Comparison of ENCODE assay signal across 8 cellular contexts in the genomic region with DNA sequence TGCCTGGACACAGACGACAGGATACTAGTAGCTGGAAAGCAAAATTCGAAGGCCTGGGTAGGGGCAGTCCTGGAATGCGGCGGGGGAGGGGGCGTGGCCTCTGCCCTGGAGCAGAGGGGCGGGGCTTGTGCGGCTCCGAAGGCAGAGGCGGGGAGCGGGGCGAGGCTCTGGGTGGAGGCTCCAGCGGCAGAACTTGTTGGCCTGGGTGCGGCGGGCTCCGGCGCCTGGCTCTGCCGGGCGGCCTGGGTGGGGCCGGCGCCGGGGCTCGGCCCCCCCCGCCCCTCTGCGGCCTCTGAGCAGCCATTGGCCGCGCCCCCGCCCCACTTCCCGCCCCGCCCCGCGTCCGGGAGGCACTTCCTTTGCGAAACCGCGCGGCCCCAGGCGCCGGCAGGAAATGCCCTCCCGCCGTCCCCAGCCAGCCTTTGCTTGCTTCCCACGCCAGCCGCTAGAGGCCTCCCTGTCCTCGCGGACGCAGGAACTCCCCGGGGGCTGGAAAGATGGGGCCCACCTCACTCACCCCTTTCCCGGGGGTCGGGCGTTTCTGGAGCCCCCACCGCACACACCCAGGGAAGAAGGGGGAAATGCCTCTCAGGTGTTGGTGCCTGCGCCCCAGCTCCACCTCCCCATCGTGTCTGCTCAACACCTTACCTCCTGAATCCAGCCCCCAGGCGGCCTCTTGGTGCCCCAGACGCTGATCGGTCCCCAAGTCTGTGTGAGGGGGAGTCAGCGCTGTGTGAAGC. TPM values are rescaled to one million over a fixed set of nuclear protein-coding genes. Genes with fewer than 3 reads are reported as not detected.
A peak's percentile ranks its signal among the peaks of the same experiment; 100 is the strongest.
DNase-seq lines count a peak whose midpoint lies in the region; ATAC-seq and TF ChIP-seq lines count a peak whose summit lies in the region.

No MANE protein-coding gene starts in this region.

- peak overlapping the region; percentile 85; the same call in 1 of the 2 replicates for H2AFZ ChIP-seq in SK-N-SH (ENCODE audit: low read depth)

- DNase-seq in NCI-H1092 treated with DMSO at 0.1 percent for 48 hours (lab: John Stamatoyannopoulos, UW) (peak; percentile 87), SK-N-SH (peak; percentile 97), glutamatergic neuron (peak; percentile 98), ovary (peak; percentile 97 to 99 (median 98))
- peak; percentile 87 to 93 for DNase-seq in activated naive CD4-positive, alpha-beta T cell treated with anti-CD3 and anti-CD28 coated beads, Interleukin-2, amount 50 U/mL, for 72 hours (ENCODE audit: low spot score in 2 of 2)

- no peaks in the 10 kb centered on the region for H3K36me3 Mint-ChIP-seq in activated naive CD4-positive, alpha-beta T cell treated with anti-CD3 and anti-CD28 coated beads, Interleukin-2, amount 50 U/mL, for 72 hours
- H3K36me3 Mint-ChIP-seq in glutamatergic neuron (ENCODE audit: unreplicated experiment) = no peaks in the 10 kb centered on the region

- H3K27me3 Mint-ChIP-seq in glutamatergic neuron (ENCODE audit: unreplicated experiment) = peaks cover 13% of the 10 kb centered on the region

- WGBS in SK-N-SH (ENCODE audit: low lambda C conversion rate) = 6% methylated on average over 19 of the region's 56 CpGs
- WGBS in ovary, 3 donors = 0 to 1% (median 1%) methylated on average over 27 to 56 of the region's 56 CpGs
- 1% methylated on average over 56 of the region's 56 CpGs for WGBS in thymus

- CTCF ChIA-PET in SK-N-SH (lab: Yijun Ruan, JAX) = interaction anchor here (0.8 to 3.1 kb wide), 11 partner anchors 10 to 293 kb away, joined by 3 to 18 read pairs (median 3); no protein-coding TSS in a partner anchor

- no peak for TF ChIP-seq POLR2A in ovary (IDR thresholded peaks at IDR 0.05)

- peaks cover 10 to 20% of the 10 kb centered on the region in 2 experiments; a peak in 2 of 4 replicates for H3K4me1 ChIP-seq in SK-N-SH (ENCODE audit: control insufficient read depth in 1 of 2, insufficient read depth in 2 of 2, low read depth in 1 of 2, low read length in 1 of 2)
- peaks cover 5% of the 10 kb centered on the region for H3K4me1 ChIP-seq in ovary (ENCODE audit: insufficient read depth)
- peaks cover 16% of the 10 kb centered on the region for H3K4me1 ChIP-seq in thymus (ENCODE audit: control insufficient read depth, insufficient read depth, low read length)

- H4K20me1 ChIP-seq in SK-N-SH (ENCODE audit: insufficient read depth) = peaks cover 1% of the 10 kb centered on the region; the same call in 1 of the 2 replicates

- peaks cover 15% of the 10 kb centered on the region for H3K79me2 ChIP-seq in SK-N-SH (ENCODE audit: insufficient read depth)

- peaks cover 18% of the 10 kb centered on the region for H3K4me1 Mint-ChIP-seq in glutamatergic neuron (ENCODE audit: low read depth, unreplicated experiment)

- ATAC-seq in HG02642 (IDR thresholded peaks at IDR 0.05; ENCODE audit: poor library complexity, unreplicated experiment) = peak; percentile 87
- ATAC-seq in activated naive CD4-positive, alpha-beta T cell treated with anti-CD3 and anti-CD28 coated beads, Interleukin-2, amount 50 U/mL, for 72 hours = peak; percentile 83 to 90

- H3K27ac Mint-ChIP-seq in activated naive CD4-positive, alpha-beta T cell treated with anti-CD3 and anti-CD28 coated beads, Interleukin-2, amount 50 U/mL, for 72 hours = peak overlapping the region; percentile 82 to 90
- H3K27ac Mint-ChIP-seq in glutamatergic neuron (ENCODE audit: unreplicated experiment) = peak overlapping the region; percentile 86

- peak; percentile 80 for TF ChIP-seq RAD21 in SK-N-SH (IDR thresholded peaks at IDR 0.05; ENCODE audit: low read length)

- peaks cover 15% of the 10 kb centered on the region for H3F3A ChIP-seq in SK-N-SH (replicated peaks; ENCODE audit: insufficient read depth)

- peak overlapping the region; percentile 86 for H3K4me3 Mint-ChIP-seq in glutamatergic neuron (ENCODE audit: unreplicated experiment)

- H3K9ac ChIP-seq in SK-N-SH = peak overlapping the region; percentile 63

- H3K36me3 ChIP-seq in SK-N-SH (replicated peaks in 1 of 2; ENCODE audit: control insufficient read depth in 1 of 2, insufficient read depth in 2 of 2, low read length in 1 of 2) (peaks cover 0 to 33% of the 10 kb centered on the region in 2 experiments), ovary (no peaks in the 10 kb centered on the region), thymus (ENCODE audit: control insufficient read depth, insufficient read depth) (peaks cover 29% of the 10 kb centered on the region)

- POLR2A ChIA-PET in SK-N-SH (lab: Yijun Ruan, JAX) = interaction anchor here (1.0 to 1.2 kb wide), 2 partner anchors 9 to 266 kb away, joined by 3 read pairs; a partner anchor contains a TSS

- intact Hi-C loops in ovary (cut with DNase I) = loop anchor here in 3 of 4 donors (2.0 to 10.0 kb wide), 4 partner anchors 58 to 248 kb away; a partner anchor contains a TSS

- no peaks in the 10 kb centered on the region for H3K27me3 ChIP-seq in SK-N-SH (ENCODE audit: insufficient read depth)
- H3K27me3 ChIP-seq in ovary = no peaks in the 10 kb centered on the region
- no peaks in the 10 kb centered on the region for H3K27me3 ChIP-seq in thymus (ENCODE audit: control insufficient read depth, insufficient read depth)

- H3K27ac ChIP-seq in SK-N-SH (ENCODE audit: low read depth in 2 of 2, low read length in 1 of 2) (peak overlapping the region; percentile 71 to 93), ovary (peak overlapping the region; percentile 64 to 95), thymus (ENCODE audit: low read depth) (peak overlapping the region; percentile 80)

- no peak; a peak in 1 of 4 replicates for TF ChIP-seq EP300 in SK-N-SH (IDR thresholded peaks at IDR 0.05; ENCODE audit: borderline replicate concordance in 1 of 2, low read depth in 1 of 2, low read length in 1 of 2)
- no peak for TF ChIP-seq EP300 in ovary (IDR thresholded peaks at IDR 0.05)

- H3K4me3 ChIP-seq in SK-N-SH (ENCODE audit: low read depth in 2 of 2, low read length in 1 of 2) = peak overlapping the region; percentile 48 to 58
- H3K4me3 ChIP-seq in ovary = peak overlapping the region; percentile 45
- H3K4me3 ChIP-seq in thymus (ENCODE audit: low read length) = peak overlapping the region; percentile 56

- no peaks in the 10 kb centered on the region for H3K9me3 Mint-ChIP-seq in activated naive CD4-positive, alpha-beta T cell treated with anti-CD3 and anti-CD28 coated beads, Interleukin-2, amount 50 U/mL, for 72 hours
- peaks cover 5% of the 10 kb centered on the region for H3K9me3 Mint-ChIP-seq in glutamatergic neuron (ENCODE audit: unreplicated experiment)

- TF ChIP-seq CTCF in GM12872 (IDR thresholded peaks at IDR 0.05; ENCODE audit: insufficient read depth, low read depth, low read length) = peak; percentile 81
- peak; percentile 78 for TF ChIP-seq CTCF in SK-N-SH (IDR thresholded peaks at IDR 0.05)
- peak; percentile 62 for TF ChIP-seq CTCF in glutamatergic neuron (IDR thresholded peaks at IDR 0.05; ENCODE audit: partially characterized antibody, unreplicated experiment)
- TF ChIP-seq CTCF in ovary (IDR thresholded peaks at IDR 0.05) = peak; percentile 86 to 91 (median 88)

- H3K4me2 ChIP-seq in SK-N-SH = peak overlapping the region; percentile 93

- H3K9me3 ChIP-seq in SK-N-SH (no peaks in the 10 kb centered on the region), ovary (no peaks in the 10 kb centered on the region), thymus (ENCODE audit: control insufficient read depth) (no peaks in the 10 kb centered on the region)

- no peaks in the 10 kb centered on the region for H3K9me2 ChIP-seq in SK-N-SH

TF ChIP-seq in SK-N-SH, 30 proteins besides CTCF, POLR2A, EP300 and RAD21 (continues in another document):
- TF ChIP-seq TAF1 (IDR thresholded peaks at IDR 0.05; ENCODE audit: borderline replicate concordance, low read depth, low read length) (no peak), RXRA (IDR thresholded peaks at IDR 0.05; ENCODE audit: borderline replicate concordance, low read depth) (no peak)

RNA-seq across cellular contexts. Expression of a gene that starts 6.7 kb away (rescaled TPM):
- polyA plus RNA-seq in SK-N-SH (2012; rRNA removed) (78.5 and 88.0 TPM in 2 replicates), ovary (100 to 1,000 TPM in 1 of 2 donors, 10 to 100 TPM in 1; 38.6 to 135 TPM), thymus (91.9 TPM)
- 36.6 and 51.6 TPM in 2 replicates for polyA plus RNA-seq in SK-N-SH (2012; cell fraction: cytosol; rRNA removed)
- polyA plus RNA-seq in SK-N-SH (2012; cell fraction: nucleus; rRNA removed) = 82.0 and 102 TPM in 2 replicates
- 10 to 100 TPM in 1 of 2 donors, 1 to 10 TPM in 1; 8.1 to 86.8 TPM for total RNA-seq in activated naive CD4-positive, alpha-beta T cell treated with anti-CD3 and anti-CD28 coated beads, Interleukin-2, amount 50 U/mL, for 72 hours
- total RNA-seq in glutamatergic neuron (ENCODE audit: unreplicated experiment) (9.7 TPM), ovary (100 to 1,000 TPM in 5 of 7 donors, 10 to 100 TPM in 2; 68.8 to 211 (median 159) TPM)

RNA-seq across cellular contexts. Expression of a gene that starts 12.5 kb away (rescaled TPM):
- polyA plus RNA-seq in SK-N-SH (2012; rRNA removed) (under 0.01 and 0.02 TPM in 2 replicates), ovary (under 1 TPM in 1 of 2 donors, not detected in 1; 0.05 TPM), thymus (0.16 TPM)
- polyA plus RNA-seq in SK-N-SH (2012; cell fraction: cytosol; rRNA removed) = not detected in 2 replicates
- polyA plus RNA-seq in SK-N-SH (2012; cell fraction: nucleus; rRNA removed) = 0.05 and 0.10 TPM in 2 replicates
- not detected for total RNA-seq in activated naive CD4-positive, alpha-beta T cell treated with anti-CD3 and anti-CD28 coated beads, Interleukin-2, amount 50 U/mL, for 72 hours
- total RNA-seq in glutamatergic neuron (ENCODE audit: unreplicated experiment) (not detected), ovary (1 to 10 TPM in 1 of 7 donors, under 1 TPM in 1, not detected in 5; 0.38 to 1.3 TPM)

RNA-seq across cellular contexts. Expression of a gene that starts 24.3 kb away (rescaled TPM):
- polyA plus RNA-seq in SK-N-SH (2012; rRNA removed) (0.26 and 0.31 TPM in 2 replicates), ovary (1 to 10 TPM in 1 of 2 donors, under 1 TPM in 1; 0.83 to 3.0 TPM), thymus (25.2 TPM)
- 0.13 and 0.24 TPM in 2 replicates for polyA plus RNA-seq in SK-N-SH (2012; cell fraction: cytosol; rRNA removed)
- 0.25 and 0.56 TPM in 2 replicates for polyA plus RNA-seq in SK-N-SH (2012; cell fraction: nucleus; rRNA removed)
- not detected for total RNA-seq in activated naive CD4-positive, alpha-beta T cell treated with anti-CD3 and anti-CD28 coated beads, Interleukin-2, amount 50 U/mL, for 72 hours
- total RNA-seq in glutamatergic neuron (ENCODE audit: unreplicated experiment) (not detected), ovary (10 to 100 TPM in 3 of 7 donors, 1 to 10 TPM in 4; 1.0 to 28.9 (median 8.7) TPM)

RNA-seq across cellular contexts. Expression of a gene that starts 49.7 kb away (rescaled TPM):
- polyA plus RNA-seq in SK-N-SH (2012; rRNA removed) (0.18 and 0.26 TPM in 2 replicates), ovary (under 1 TPM in 1 of 2 donors, not detected in 1; 0.12 TPM), thymus (0.52 TPM)
- 0.08 and 0.12 TPM in 2 replicates for polyA plus RNA-seq in SK-N-SH (2012; cell fraction: cytosol; rRNA removed)
- polyA plus RNA-seq in SK-N-SH (2012; cell fraction: nucleus; rRNA removed) = 0.64 and 0.94 TPM in 2 replicates
- not detected for total RNA-seq in activated naive CD4-positive, alpha-beta T cell treated with anti-CD3 and anti-CD28 coated beads, Interleukin-2, amount 50 U/mL, for 72 hours
- total RNA-seq in glutamatergic neuron (ENCODE audit: unreplicated experiment) (not detected), ovary (1 to 10 TPM in 5 of 7 donors, not detected in 2; 1.2 to 9.4 (median 1.4) TPM)

Comparison
In these comparisons a context has a peak if more than half of its experiments do, and no peak if none do; other contexts are left out.
1. Peak in every context shown above with its lines: DNase-seq, ATAC-seq, H3K4me3 ChIP-seq and H3K27ac ChIP-seq.